In the genomic region with DNA sequence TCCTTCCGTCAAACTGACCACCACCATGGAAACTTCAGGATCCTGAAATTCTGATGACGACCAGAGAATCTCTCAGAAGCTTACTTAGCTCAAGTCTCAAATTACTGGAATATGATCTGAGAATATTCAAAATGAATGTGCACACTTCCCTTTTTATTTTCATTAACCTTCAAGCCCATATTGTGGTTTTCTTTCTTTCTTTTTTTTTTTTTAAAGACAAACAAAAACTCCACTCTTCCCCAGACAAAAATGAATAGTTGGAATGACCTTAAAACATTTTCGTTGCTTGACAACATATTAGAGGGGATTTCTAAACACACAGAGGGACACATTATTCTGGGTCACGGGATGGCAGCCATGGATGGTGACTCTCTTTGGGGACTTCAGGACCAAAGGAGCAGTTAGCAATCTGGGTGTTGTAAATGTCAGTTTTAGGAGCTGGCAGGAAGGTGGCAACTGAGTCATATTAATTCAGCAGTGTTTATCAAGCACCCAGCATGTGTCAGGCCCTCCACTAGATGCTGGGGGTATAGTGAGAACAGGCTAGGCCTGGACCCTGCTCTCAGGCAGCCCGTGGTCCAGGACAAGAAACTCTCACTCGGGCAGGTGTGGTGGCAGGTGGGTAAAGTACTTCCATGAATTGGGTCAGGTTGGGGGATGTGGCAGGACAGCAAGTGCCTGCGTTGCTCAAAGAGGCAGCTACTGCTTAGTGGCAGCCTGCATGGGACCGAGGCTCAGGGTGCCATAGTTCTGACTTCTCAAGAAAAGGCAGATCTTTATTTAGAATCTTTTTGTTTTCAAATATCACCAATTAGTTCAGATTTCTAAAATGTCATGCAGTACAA, we compare ENCODE assay signal across 19 cellular contexts. TPM values are rescaled to one million over a fixed set of nuclear protein-coding genes. Genes with fewer than 3 reads are reported as not detected.
A peak's percentile ranks its signal among the peaks of the same experiment; 100 is the strongest.
DNase-seq lines count a peak whose midpoint lies in the region; ATAC-seq, FAIRE-seq and TF ChIP-seq lines count a peak whose summit lies in the region.
"Had no signal": no experiment of that assay in that cellular context is flagged by ENCODE, and none has a peak within 500 bp of the region (broad histone marks: within the 10 kb centered on the region; RNA-seq: fewer than 3 reads in every experiment).

No MANE protein-coding gene starts in this region.

- TF ChIP-seq POLR2A in GM12878 (IDR thresholded peaks at IDR 0.05; ENCODE audit: low read depth, low read length), result no peak

- intact Hi-C loops in GM12878 (cut with micrococcal nuclease; ENCODE audit: unreplicated experiment), result loop anchor here (5.0 to 10.0 kb wide), 2 partner anchors 144 to 672 kb away; partner anchors contain the start of gene CAPRIN1

- POLR2A ChIA-PET in GM12878 (lab: Charles Lee), result interaction anchor here (0.6 to 0.7 kb wide), 2 partner anchors 32 to 1085 kb away, joined by 3 to 4 read pairs; no protein-coding TSS in a partner anchor

- H3K27me3 Mint-ChIP-seq in stimulated activated memory B cell treated with anti-CD40 and anti-IgM and Interleukin-4, amounts not matched to agents 10 μg/mL and 1 μg/mL and 100 μg/mL, for 72 hours, result peaks cover 6% of the 10 kb centered on the region

- in situ Hi-C loops in GM12878 (cut with MboI), result no loop called here

- 14% methylated on average over 8 of the region's 8 CpGs for WGBS in GM12878 (ENCODE audit: insufficient coverage, insufficient replicate concordance, low lambda C conversion rate, missing lambda C conversion rate)

- SMC1A ChIA-PET in GM12878 (lab: Charles Lee; ENCODE audit: uncharacterized antibody, unreplicated experiment), result interaction anchor here (0.7 to 1.0 kb wide), 2 partner anchors 9 to 159 kb away, joined by 3 read pairs; no protein-coding TSS in a partner anchor

- peak; percentile 68 for DNase-seq in MV-4-11 (lab: John Stamatoyannopoulos, UW)
- peak; percentile 33 for DNase-seq in GM12878 (ENCODE audit: low read depth, low spot score)
- no peak for DNase-seq in SHP77 treated with DMSO at 0.1 percent for 48 hours (lab: John Stamatoyannopoulos, UW)
- no peak for DNase-seq in D341Med (ENCODE audit: low spot score)
- DNase-seq in stimulated activated CD8-positive, alpha-beta memory T cell treated with anti-CD3 and anti-CD28 coated beads, Interleukin-4, amount 100 ng/mL, for 48 hours, result no peak
- DNase-seq in NCI-H345 (lab: John Stamatoyannopoulos, UW), result no peak
- DNase-seq: activated CD4-positive, alpha-beta T cell treated with anti-CD3 and anti-CD28 coated beads, Interleukin-2, amount 50 U/mL, for 1 hour; activated naive CD4-positive, alpha-beta T cell; activated T-cell treated with anti-CD3 and anti-CD28 coated beads for 4 hours; DMS53; left ventricle myocardium superior; NCI-H1092 treated with DMSO at 0.1 percent for 48 hours; NCI-H2171; spleen; stimulated activated naive CD4-positive, alpha-beta T cell treated with Interleukin-2 at 50 U/mL for 16 hours; upper lobe of left lung had no signal

- peak overlapping the region; percentile 2; the same call in 1 of the 2 replicates for H3K4me3 ChIP-seq in GM12878
- H3K4me3 ChIP-seq: spleen, upper lobe of left lung had no signal

- no peak for TF ChIP-seq RAD21 in GM12878 (IDR thresholded peaks at IDR 0.05; ENCODE audit: insufficient read depth, low read depth, low read length)

- TF ChIP-seq CTCF in GM12878 (IDR thresholded peaks at IDR 0.05 in 2 of 3, conservative IDR thresholded peaks at IDR 0.05 in 1 of 3; ENCODE audit: control insufficient read depth in 2 of 3, extremely low read depth in 1 of 3, insufficient read depth in 1 of 3, low read depth in 3 of 3, low read length in 3 of 3), result no peak

- H3K27ac Mint-ChIP-seq in stimulated activated memory B cell treated with anti-CD40 and anti-IgM and Interleukin-4, amounts not matched to agents 10 μg/mL and 1 μg/mL and 100 μg/mL, for 72 hours, result no peak overlapping the region
- H3K27ac Mint-ChIP-seq: IgD-negative memory B cell had no signal

- H3K4me1 ChIP-seq in GM12878 (ENCODE audit: control insufficient read depth, insufficient read depth, low read length), result peaks cover 33% of the 10 kb centered on the region
- H3K4me1 ChIP-seq: upper lobe of left lung had no signal

- H2AFZ ChIP-seq in GM12878 (ENCODE audit: control insufficient read depth, low read depth, low read length), result no peak overlapping the region

- TF ChIP-seq EP300 in GM12878 (IDR thresholded peaks at IDR 0.05; ENCODE audit: borderline replicate concordance in 1 of 2, control insufficient read depth in 1 of 2, low read depth in 2 of 2, low read length in 2 of 2), result peak; percentile 53 to 73; a peak in 3 of 4 replicates

- no peaks in the 10 kb centered on the region for H4K20me1 ChIP-seq in GM12878 (ENCODE audit: control insufficient read depth, insufficient read depth)

- CTCF ChIA-PET in GM12878 (lab: Yijun Ruan, JAX), result interaction anchor here (0.8 kb wide), 1 partner anchor 157 kb away, joined by 3 read pairs; no protein-coding TSS in a partner anchor

- H3K36me3 ChIP-seq in GM12878 (ENCODE audit: control insufficient read depth in 2 of 2, insufficient read depth in 2 of 2, low read length in 1 of 2), result no peaks in the 10 kb centered on the region
- H3K36me3 ChIP-seq: spleen, upper lobe of left lung had no signal

- H3K4me2 ChIP-seq in GM12878 (ENCODE audit: control insufficient read depth, insufficient read depth), result peak overlapping the region; percentile 66

- H3K4me1 Mint-ChIP-seq in stimulated activated memory B cell treated with anti-CD40 and anti-IgM and Interleukin-4, amounts not matched to agents 10 μg/mL and 1 μg/mL and 100 μg/mL, for 72 hours, result peaks cover 10% of the 10 kb centered on the region

- no peak overlapping the region for H3K4me3 Mint-ChIP-seq in stimulated activated memory B cell treated with anti-CD40 and anti-IgM and Interleukin-4, amounts not matched to agents 10 μg/mL and 1 μg/mL and 100 μg/mL, for 72 hours

- peaks cover 4% of the 10 kb centered on the region; the same call in 2 of the 3 replicates for H3K9me3 ChIP-seq in GM12878 (replicated peaks; ENCODE audit: control insufficient read depth, insufficient read depth, low read length)

- H3K27ac ChIP-seq in GM12878 (ENCODE audit: control insufficient read depth, insufficient read depth), result peak overlapping the region; percentile 55
- H3K27ac ChIP-seq: spleen, upper lobe of left lung had no signal

- no peaks in the 10 kb centered on the region for H3K9me3 Mint-ChIP-seq in stimulated activated memory B cell treated with anti-CD40 and anti-IgM and Interleukin-4, amounts not matched to agents 10 μg/mL and 1 μg/mL and 100 μg/mL, for 72 hours

- FAIRE-seq in GM12878 (lab: Jason Lieb, UNC), result no peak

- BruUV-seq in GM12878 (replicated peaks; lab: Mats Ljungman, UMichigan), result no TSS peak

- RAD21 ChIA-PET in GM12878 (lab: Charles Lee; ENCODE audit: unreplicated experiment), result interaction anchor here (0.7 to 1.4 kb wide), 3 partner anchors 95 to 334 kb away, joined by 3 read pairs; no protein-coding TSS in a partner anchor

- peak; percentile 29 for ATAC-seq in GM21529 (IDR thresholded peaks at IDR 0.05; ENCODE audit: unreplicated experiment)
- ATAC-seq in GM12878, result peak; percentile 35
- ATAC-seq in stimulated activated memory B cell treated with anti-CD40 and anti-IgM and Interleukin-4, amounts not matched to agents 10 μg/mL and 1 μg/mL and 100 μg/mL, for 72 hours, result peak; percentile 63
- ATAC-seq: left ventricle myocardium superior had no signal

- peak overlapping the region; percentile 33; the same call in 1 of the 2 replicates for H3K9ac ChIP-seq in GM12878 (ENCODE audit: control insufficient read depth, insufficient read depth, low read length)

- H3K27me3 ChIP-seq in GM12878 (replicated peaks in 1 of 2; ENCODE audit: control insufficient read depth in 2 of 2, insufficient read depth in 2 of 2, low read length in 1 of 2), result no peaks in the 10 kb centered on the region
- H3K27me3 ChIP-seq: upper lobe of left lung had no signal

- no peaks in the 10 kb centered on the region for H3K36me3 Mint-ChIP-seq in stimulated activated memory B cell treated with anti-CD40 and anti-IgM and Interleukin-4, amounts not matched to agents 10 μg/mL and 1 μg/mL and 100 μg/mL, for 72 hours
- H3K36me3 Mint-ChIP-seq: IgD-negative memory B cell had no signal

- no peaks in the 10 kb centered on the region; the same call in none of the 2 replicates for H3K79me2 ChIP-seq in GM12878 (ENCODE audit: control insufficient read depth, insufficient read depth, low read length)

TF ChIP-seq in GM12878, 131 proteins besides CTCF, POLR2A, EP300 and RAD21 (continues in another document):
- peak; percentile 72; the same call in 1 of the 2 replicates for TF ChIP-seq FOXM1 (IDR thresholded peaks at IDR 0.05; ENCODE audit: low read depth, low read length)
- TF ChIP-seq YY1 (IDR thresholded peaks at IDR 0.05; ENCODE audit: low read depth, low read length), result 0 out of 2 replicates have a peak, but pooled peaks have one; percentile 11
- TF ChIP-seq PAX5 (IDR thresholded peaks at IDR 0.05; ENCODE audit: borderline replicate concordance, low read depth, low read length), result no peak
- peak; percentile 91 for TF ChIP-seq RUNX3 (IDR thresholded peaks at IDR 0.05; ENCODE audit: low read length)
- TF ChIP-seq MEF2A (IDR thresholded peaks at IDR 0.05; ENCODE audit: insufficient read depth, low read depth, low read length), result peak; percentile 38; the same call in 1 of the 2 replicates
- peak; percentile 74; the same call in 1 of the 2 replicates for TF ChIP-seq IRF4 (IDR thresholded peaks at IDR 0.05; ENCODE audit: low read depth, low read length)
- TF ChIP-seq EED (IDR thresholded peaks at IDR 0.05; ENCODE audit: low read depth), result peak; percentile 72
- 0 out of 2 replicates have a peak, but pooled peaks have one; percentile 49 for TF ChIP-seq LARP7 (IDR thresholded peaks at IDR 0.05)
- TF ChIP-seq NR2F1 (conservative IDR thresholded peaks at IDR 0.05), result peak; percentile 24; the same call in 1 of the 2 replicates
- TF ChIP-seq SMARCA5 (IDR thresholded peaks at IDR 0.05), result 0 out of 2 replicates have a peak, but pooled peaks have one; percentile 25

RNA-seq across cellular contexts. Expression of gene KIAA1549L, which starts 7.4 kb away (rescaled TPM):
- 20.7 and 21.8 TPM in 2 replicates for total RNA-seq in GM12878 (2013; cell fraction: nucleolus; rRNA removed)
- total RNA-seq in GM12878 (2014; rRNA removed) (2.1 and 2.4 TPM in 2 replicates), GM12878 (2014; rRNA removed; fragmentation: Illumina TruSeq; extraction: Trizol) (1.7 and 1.9 TPM in 2 replicates), GM12878 (2021) (4.4 and 4.7 TPM in 2 replicates)
- polyA plus RNA-seq in GM12878 (2011; ENCODE audit: low read depth), result 1.1 TPM
- polyA plus RNA-seq in GM12878 (2011; rRNA removed) (1.3 and 2.7 TPM in 2 replicates), GM12878 (2014; fragmentation: Illumina TruSeq; extraction: Trizol) (2.3 and 2.7 TPM in 2 replicates), GM12878 (2014; fragmentation: Nextera tagmentation; extraction: Ambion mirVana) (under 1 TPM; 0.27 to 0.35 TPM), GM12878 (2014; rRNA removed) (1.9 and 2.1 TPM in 2 replicates), GM12878 (2016; fragmentation: Nextera tagmentation; extraction: Ambion mirVana) (under 1 TPM; 0.64 to 0.96 TPM)
- 1.8 and 2.5 TPM in 2 replicates for polyA plus RNA-seq in GM12878 (2011; cell fraction: cytosol; rRNA removed)
- 3.1 and 3.7 TPM in 2 replicates for polyA plus RNA-seq in GM12878 (2011; cell fraction: nucleus; rRNA removed)
- 1.5 and 1.8 TPM in 2 replicates for polyA plus RNA-seq in GM12878 (2012)
- polyA minus RNA-seq in GM12878 (2011; rRNA and poly(A)+ RNA removed), result 4.5 and 5.9 TPM in 2 replicates
- polyA minus RNA-seq in GM12878 (2011; cell fraction: cytosol; rRNA and poly(A)+ RNA removed), result 2.6 and 3.5 TPM in 2 replicates
- polyA minus RNA-seq in GM12878 (2011; cell fraction: nucleus; rRNA and poly(A)+ RNA removed), result 3.7 and 4.6 TPM in 2 replicates
- polyA plus RNA-seq: IgD-negative memory B cell had no signal

Comparison
In these comparisons a context has a peak if more than half of its experiments do, and no peak if none do; other contexts are left out.
1. DNase-seq: peak in MV-4-11 (single experiment) and GM12878 (single experiment); none in SHP77 treated with DMSO at 0.1 percent for 48 hours (single experiment), D341Med (single experiment), stimulated activated CD8-positive, alpha-beta memory T cell treated with anti-CD3 and anti-CD28 coated beads, Interleukin-4, amount 100 ng/mL, for 48 hours (single experiment) and NCI-H345 (single experiment).
2. Peak in every context shown above with its lines, with median percentiles within 50 percentile points of each other: ATAC-seq.